ENCODE assay signal across 15 cellular contexts in the genomic region with DNA sequence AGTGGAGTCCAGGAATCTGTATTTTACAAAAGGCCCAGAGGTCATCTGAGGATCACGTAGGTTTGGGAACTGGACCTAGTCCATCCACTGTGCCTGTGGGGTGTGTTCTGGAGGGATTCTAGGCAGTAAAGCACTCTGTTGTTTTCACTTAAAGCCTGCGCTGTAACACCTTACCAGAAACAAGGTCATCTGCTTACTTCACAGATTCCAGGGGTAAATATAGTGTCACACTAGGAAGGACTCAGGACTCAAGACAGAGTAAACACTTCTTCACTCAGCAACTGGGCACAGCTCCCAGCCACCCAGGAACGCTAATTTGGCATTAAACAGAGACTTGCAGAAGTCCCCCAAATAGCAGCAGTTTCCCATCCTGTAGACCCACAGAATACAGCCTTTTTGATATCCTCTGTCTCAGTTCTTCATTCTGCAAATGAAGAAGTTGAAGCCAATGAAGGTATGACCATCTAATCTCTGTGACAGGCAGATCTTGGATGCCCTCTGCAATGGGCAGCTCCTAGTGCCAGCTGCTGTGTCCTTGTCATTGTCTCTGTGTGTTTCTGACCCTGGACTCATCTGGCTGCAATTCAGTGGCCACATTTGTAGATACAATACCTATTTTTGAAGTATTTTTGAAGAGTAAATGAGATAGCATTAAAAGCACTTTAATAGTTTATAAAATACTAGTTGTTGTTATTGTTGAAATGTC.
"Had no signal": no experiment of that assay in that cellular context is flagged by ENCODE, and none has a peak within 500 bp of the region (broad histone marks: within the 10 kb centered on the region; RNA-seq: fewer than 3 reads in every experiment).

No MANE protein-coding gene starts in this region.

- H3K27me3 ChIP-seq: foreskin keratinocyte had no signal

- DNase-seq: activated CD4-positive, alpha-beta T cell treated with anti-CD3 and anti-CD28 coated beads for 1 hour; activated gamma-delta T cell treated with Interleukin-2 at 50 U/mL for 16 hours; activated T-cell treated with anti-CD3 and anti-CD28 coated beads, Interleukin-2, amount 50 U/mL, for 1 hour; caudate nucleus; effector CD4-positive, alpha-beta T cell; erythroblast; foreskin keratinocyte; head of caudate nucleus; naive thymus-derived CD4-positive, alpha-beta T cell; stimulated activated CD4-positive, alpha-beta T cell treated with anti-CD3 and anti-CD28 coated beads, Interleukin-2, amount 100 ng/mL, for 48 hours; stimulated activated CD8-positive, alpha-beta memory T cell treated with anti-CD3 and anti-CD28 coated beads, Interleukin-4, amount 100 ng/mL, for 48 hours; stimulated activated naive B cell treated with anti-CD40 and anti-IgM and Interleukin-4, amounts not matched to agents 10 μg/mL and 1 μg/mL and 100 μg/mL, for 72 hours; T-helper 9 cell had no signal

- H3K4me1 ChIP-seq: foreskin keratinocyte had no signal

- H3K27ac ChIP-seq: foreskin keratinocyte, thoracic aorta had no signal

- H3K4me3 ChIP-seq: thoracic aorta had no signal

- ATAC-seq: foreskin keratinocyte; naive thymus-derived CD4-positive, alpha-beta T cell; sciatic nerve; stimulated activated naive B cell treated with anti-CD40 and anti-IgM and Interleukin-4, amounts not matched to agents 10 μg/mL and 1 μg/mL and 100 μg/mL, for 72 hours had no signal

- H3K36me3 ChIP-seq: thoracic aorta had no signal

- H3K9me3 ChIP-seq: thoracic aorta had no signal
